In genomic region chr19:49672131-49672919, GRCh38 we compare ENCODE assay signal across 8 cellular contexts. TPM values are rescaled to one million over a fixed set of nuclear protein-coding genes. Genes with fewer than 3 reads are reported as not detected.
DNase-seq lines count a peak whose midpoint lies in the region; ATAC-seq and TF ChIP-seq lines count a peak whose summit lies in the region.

No MANE protein-coding gene starts in this region.

- H3K27ac ChIP-seq in GM23248, result no peak overlapping the region
- H3K27ac ChIP-seq in dorsolateral prefrontal cortex, result peak overlapping the region in 39 of 59 donors; percentile 12 to 82 (median 53)
- peak overlapping the region in 1 of 2 donors; percentile 68 for H3K27ac ChIP-seq in lung (ENCODE audit: low read depth in 1 of 2, low read length in 1 of 2)

- H3K4me2 ChIP-seq in GM23248 (ENCODE audit: unreplicated experiment), result peak overlapping the region; percentile 50

- DNase-seq in AG08395 (ENCODE audit: low spot score), result peak; percentile 79
- DNase-seq in GM23248, result peak; percentile 80
- DNase-seq in NCI-H69 (lab: John Stamatoyannopoulos, UW), result peak; percentile 91
- DNase-seq in activated CD4-positive, alpha-beta T cell treated with anti-CD3 and anti-CD28 coated beads, Interleukin-2, amount 50 U/mL, for 48 hours, result peak; percentile 81 to 84
- DNase-seq in dorsolateral prefrontal cortex, result peak; percentile 64 to 85 (median 71)
- peak; percentile 81 for DNase-seq in lung (ENCODE audit: low spot score)
- DNase-seq in stimulated activated CD4-positive, alpha-beta T cell treated with anti-CD3 and anti-CD28 coated beads, TNF-alpha, amount 100 ng/mL, for 48 hours (ENCODE audit: low read depth in 3 of 3), result peak; percentile 60 to 74 (median 64)

- H3K4me3 ChIP-seq in GM23248 (0 out of 2 replicates have a peak overlapping the region, but pooled peaks have one; percentile 32), dorsolateral prefrontal cortex (peak overlapping the region in 27 of 59 donors; percentile 4 to 49 (median 22)), lung (no peak overlapping the region)

- H3K79me2 ChIP-seq in GM23248 (ENCODE audit: insufficient read depth), result peaks cover 2% of the 10 kb centered on the region

- no peaks in the 10 kb centered on the region for H4K20me1 ChIP-seq in GM23248 (ENCODE audit: insufficient read depth)

- H3K9me3 ChIP-seq in GM23248 (ENCODE audit: low read depth) (no peaks in the 10 kb centered on the region), lung (ENCODE audit: control insufficient read depth in 2 of 2, insufficient read depth in 1 of 2, low read length in 1 of 2) (no peaks in the 10 kb centered on the region)

- H3K9ac ChIP-seq in GM23248, result peak overlapping the region; percentile 39; the same call in 1 of the 2 replicates

- H3K36me3 ChIP-seq in GM23248 (ENCODE audit: low read depth), result no peaks in the 10 kb centered on the region
- H3K36me3 ChIP-seq in lung (ENCODE audit: control insufficient read depth in 2 of 2, insufficient read depth in 2 of 2, low read length in 2 of 2), result peaks cover 0 to 4% of the 10 kb centered on the region in 2 donors

- ATAC-seq in lung (ENCODE audit: insufficient read depth, low FRiP score) (no peak), HG02970 (IDR thresholded peaks at IDR 0.05; ENCODE audit: low FRiP score, unreplicated experiment) (no peak)

- H2AFZ ChIP-seq in GM23248, result peak overlapping the region; percentile 79

- in situ Hi-C loops in GM23248 (cut with MboI), result no loop called here

- no peaks in the 10 kb centered on the region for H3K9me2 ChIP-seq in GM23248 (ENCODE audit: insufficient read depth)

- no peaks in the 10 kb centered on the region for H3K27me3 ChIP-seq in GM23248 (replicated peaks; ENCODE audit: insufficient read depth)
- H3K27me3 ChIP-seq in dorsolateral prefrontal cortex, result no peaks in the 10 kb centered on the region
- no peaks in the 10 kb centered on the region for H3K27me3 ChIP-seq in lung (ENCODE audit: control insufficient read depth, insufficient read depth)

- peak; percentile 60 to 93 (median 86) for TF ChIP-seq CTCF in dorsolateral prefrontal cortex (IDR thresholded peaks at IDR 0.05 in 54 of 56, conservative IDR thresholded peaks at IDR 0.05 in 2 of 56; ENCODE audit: low read depth in 1 of 56, partially characterized antibody in 56 of 56)
- TF ChIP-seq CTCF in lung (IDR thresholded peaks at IDR 0.05; ENCODE audit: control extremely low read depth, extremely low read depth), result peak; percentile 77

- WGBS in GM23248 (ENCODE audit: low coverage in 1 of 2, low lambda C conversion rate in 2 of 2, missing lambda C conversion rate in 2 of 2), 2 experiments, result 28 to 31% methylated on average over 28 of the region's 28 CpGs
- WGBS in lung, 2 donors, result 26 to 33% methylated on average over 26 to 28 of the region's 28 CpGs

- intact Hi-C loops in dorsolateral prefrontal cortex (cut with DNase I), result no loop called here

- H3K4me1 ChIP-seq in GM23248 (ENCODE audit: insufficient read depth) (peaks cover 8% of the 10 kb centered on the region; the same call in 1 of the 2 replicates), lung (ENCODE audit: control insufficient read depth in 2 of 2, insufficient read depth in 2 of 2, low read length in 2 of 2) (peaks cover 0 to 5% of the 10 kb centered on the region in 2 donors)

- peaks cover 11% of the 10 kb centered on the region for H3F3A ChIP-seq in GM23248 (ENCODE audit: insufficient read depth)

RNA-seq across cellular contexts. Expression of gene PRMT1, which starts 4.7 kb away (rescaled TPM):
- 192 and 225 TPM in 2 replicates for total RNA-seq in GM23248 (2014; rRNA removed; shearing (Covaris generic))
- polyA plus RNA-seq in GM23248 (2016; fragmentation: Nextera tagmentation; extraction: Ambion mirVana) (164 and 173 TPM in 2 replicates), lung (100 to 1,000 TPM; 122 to 254 TPM)
- total RNA-seq in dorsolateral prefrontal cortex (100 to 1,000 TPM in 54 of 120 experiments, 10 to 100 TPM in 66; 75.9 to 139 (median 99.2) TPM), lung (100 to 1,000 TPM; 124 to 130 TPM)

RNA-seq across cellular contexts. Expression of gene BCL2L12, which starts 6.6 kb away (rescaled TPM):
- 4.3 and 9.5 TPM in 2 replicates for total RNA-seq in GM23248 (2014; rRNA removed; shearing (Covaris generic))
- polyA plus RNA-seq in GM23248 (2016; fragmentation: Nextera tagmentation; extraction: Ambion mirVana), result 16.6 and 16.7 TPM in 2 replicates
- total RNA-seq in dorsolateral prefrontal cortex, result 1 to 10 TPM in 119 of 120 experiments, under 1 TPM in 1; 0.87 to 9.6 (median 3.6) TPM
- total RNA-seq in lung, result 10 to 100 TPM in 1 of 2 donors, 1 to 10 TPM in 1; 3.5 to 26.1 TPM
- 10 to 100 TPM; 18.3 to 23.5 TPM for polyA plus RNA-seq in lung

RNA-seq across cellular contexts. Expression of gene IRF3, which starts 6.7 kb away (rescaled TPM):
- total RNA-seq in GM23248 (2014; rRNA removed; shearing (Covaris generic)), result 50.0 and 55.6 TPM in 2 replicates
- 28.6 and 28.8 TPM in 2 replicates for polyA plus RNA-seq in GM23248 (2016; fragmentation: Nextera tagmentation; extraction: Ambion mirVana)
- 100 to 1,000 TPM in 1 of 120 experiments, 10 to 100 TPM in 119; 44.4 to 102 (median 65.0) TPM for total RNA-seq in dorsolateral prefrontal cortex
- 10 to 100 TPM; 52.8 to 97.3 TPM for total RNA-seq in lung
- polyA plus RNA-seq in lung, result 10 to 100 TPM; 70.7 to 92.2 TPM

RNA-seq across cellular contexts. Expression of gene ADM5, which starts 17.1 kb away (rescaled TPM):
- 0.25 TPM in 1 of 2 replicates, not detected in the other for total RNA-seq in GM23248 (2014; rRNA removed; shearing (Covaris generic))
- polyA plus RNA-seq in GM23248 (2016; fragmentation: Nextera tagmentation; extraction: Ambion mirVana), result 0.10 TPM in 1 of 2 replicates, not detected in the other
- total RNA-seq in dorsolateral prefrontal cortex, result 1 to 10 TPM in 93 of 120 experiments, under 1 TPM in 26, not detected in 1; 0.33 to 4.1 (median 1.5) TPM
- 1 to 10 TPM in 1 of 2 donors, under 1 TPM in 1; 0.60 to 4.2 TPM for total RNA-seq in lung
- polyA plus RNA-seq in lung, result 1 to 10 TPM; 2.5 to 3.5 TPM

RNA-seq across cellular contexts. Expression of gene CPT1C, which starts 18.6 kb away (rescaled TPM):
- total RNA-seq in GM23248 (2014; rRNA removed; shearing (Covaris generic)), result 11.7 and 16.6 TPM in 2 replicates
- 14.3 and 16.8 TPM in 2 replicates for polyA plus RNA-seq in GM23248 (2016; fragmentation: Nextera tagmentation; extraction: Ambion mirVana)
- 100 to 1,000 TPM in 78 of 120 experiments, 10 to 100 TPM in 42; 55.9 to 163 (median 105) TPM for total RNA-seq in dorsolateral prefrontal cortex
- 1 to 10 TPM; 3.6 to 5.9 TPM for total RNA-seq in lung
- 1 to 10 TPM; 2.7 to 3.4 TPM for polyA plus RNA-seq in lung
